In genomic region chr4:151049430-151049884, GRCh38 we compare ENCODE assay signal across 16 cellular contexts.
"Had no signal": no experiment of that assay in that cellular context is flagged by ENCODE, and none has a peak within 500 bp of the region (broad histone marks: within the 10 kb centered on the region; RNA-seq: fewer than 3 reads in every experiment).

No MANE protein-coding gene starts in this region.

- H3K36me3 Mint-ChIP-seq: activated naive CD8-positive, alpha-beta T cell treated with anti-CD3 and anti-CD28 coated beads for 36 hours had no signal

- H3K27ac Mint-ChIP-seq: activated CD4-positive, alpha-beta T cell treated with anti-CD3 and anti-CD28 coated beads for 36 hours; activated naive CD8-positive, alpha-beta T cell treated with anti-CD3 and anti-CD28 coated beads for 36 hours; activated T-helper 17 cell treated with anti-CD3 and anti-CD28 coated beads, Interleukin-2, amount 50 U/mL, for 72 hours; dendritic cell treated with granulocyte-macrophage colony-stimulating factor and Interleukin-4, amounts not matched to agents 40 ng/mL and 50 ng/mL, for 4 days; T-helper 17 cell had no signal

- H3K4me3 ChIP-seq: cardiac muscle cell, thyroid gland had no signal

- H3K4me1 ChIP-seq: thyroid gland had no signal

- H3K9me3 ChIP-seq: thyroid gland had no signal

- H3K36me3 ChIP-seq: cardiac muscle cell, thyroid gland had no signal

- DNase-seq: activated CD4-positive, alpha-beta T cell treated with anti-CD3 and anti-CD28 coated beads for 36 hours; activated CD4-positive, alpha-beta T cell treated with anti-CD3 and anti-CD28 coated beads, Interleukin-2, amount 50 U/mL, for 48 hours; activated naive CD4-positive, alpha-beta T cell; activated naive CD8-positive, alpha-beta T cell treated with anti-CD3 and anti-CD28 coated beads for 36 hours; activated T-cell treated with anti-CD3 and anti-CD28 coated beads for 4 hours; amygdala; effector memory CD4-positive, alpha-beta T cell; nephron progenitor cell; retina; stimulated activated CD8-positive, alpha-beta memory T cell treated with anti-CD3 and anti-CD28 coated beads, Interleukin-4, amount 100 ng/mL, for 48 hours; stimulated activated naive CD4-positive, alpha-beta T cell; T-helper 17 cell; thyroid gland had no signal

- H3K27ac ChIP-seq: cardiac muscle cell, thyroid gland had no signal

- H3K4me1 Mint-ChIP-seq: activated CD4-positive, alpha-beta T cell treated with anti-CD3 and anti-CD28 coated beads for 36 hours; T-helper 17 cell had no signal

- H3K27me3 ChIP-seq: cardiac muscle cell, thyroid gland had no signal

- H3K4me3 Mint-ChIP-seq: activated CD4-positive, alpha-beta T cell treated with anti-CD3 and anti-CD28 coated beads for 36 hours; activated naive CD8-positive, alpha-beta T cell treated with anti-CD3 and anti-CD28 coated beads for 36 hours; activated T-helper 17 cell treated with anti-CD3 and anti-CD28 coated beads, Interleukin-2, amount 50 U/mL, for 72 hours; dendritic cell treated with granulocyte-macrophage colony-stimulating factor and Interleukin-4, amounts not matched to agents 40 ng/mL and 50 ng/mL, for 4 days; nephron progenitor cell; T-helper 17 cell had no signal

- H3K27me3 Mint-ChIP-seq: activated CD4-positive, alpha-beta T cell treated with anti-CD3 and anti-CD28 coated beads for 36 hours; activated naive CD8-positive, alpha-beta T cell treated with anti-CD3 and anti-CD28 coated beads for 36 hours; activated T-helper 17 cell treated with anti-CD3 and anti-CD28 coated beads, Interleukin-2, amount 50 U/mL, for 72 hours; dendritic cell treated with granulocyte-macrophage colony-stimulating factor and Interleukin-4, amounts not matched to agents 40 ng/mL and 50 ng/mL, for 4 days; T-helper 17 cell had no signal

- H3K9me3 Mint-ChIP-seq: activated naive CD8-positive, alpha-beta T cell treated with anti-CD3 and anti-CD28 coated beads for 36 hours; activated T-helper 17 cell treated with anti-CD3 and anti-CD28 coated beads, Interleukin-2, amount 50 U/mL, for 72 hours; dendritic cell treated with granulocyte-macrophage colony-stimulating factor and Interleukin-4, amounts not matched to agents 40 ng/mL and 50 ng/mL, for 4 days; nephron progenitor cell had no signal

- ATAC-seq: activated CD4-positive, alpha-beta T cell treated with anti-CD3 and anti-CD28 coated beads for 36 hours; activated T-helper 17 cell treated with anti-CD3 and anti-CD28 coated beads, Interleukin-2, amount 50 U/mL, for 72 hours; T-helper 17 cell had no signal
